12 cellular contexts compared by ENCODE assay signal in the genomic region with DNA sequence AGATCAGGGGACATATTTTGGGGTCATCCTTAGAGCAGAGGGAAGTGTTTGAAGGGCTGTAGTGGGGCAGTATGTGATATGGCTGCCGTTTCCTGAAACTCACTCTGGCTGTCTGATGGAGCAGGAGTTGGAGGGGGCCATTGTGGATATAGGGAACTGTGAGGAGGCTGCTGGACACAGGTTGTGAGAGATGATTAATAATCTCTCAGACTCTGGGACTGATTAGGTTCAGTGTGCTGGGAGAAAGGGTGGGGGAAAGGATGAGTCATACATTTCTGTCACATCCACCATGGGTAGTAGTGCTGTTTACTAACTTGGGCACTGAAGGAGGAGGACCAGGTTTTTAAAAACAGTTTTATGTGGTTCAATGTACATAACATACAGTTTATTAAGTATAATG. TPM values are rescaled to one million over a fixed set of nuclear protein-coding genes. Genes with fewer than 3 reads are reported as not detected.
DNase-seq lines count a peak whose midpoint lies in the region; ATAC-seq and TF ChIP-seq lines count a peak whose summit lies in the region.
"Had no signal": no experiment of that assay in that cellular context is flagged by ENCODE, and none has a peak within 500 bp of the region (broad histone marks: within the 10 kb centered on the region; RNA-seq: fewer than 3 reads in every experiment).

No MANE protein-coding gene starts in this region.

- no peak overlapping the region for H3K4me3 ChIP-seq in MG63
- H3K4me3 ChIP-seq in astrocyte of the spinal cord (ENCODE audit: low read depth, low read length): no peak overlapping the region
- no peak overlapping the region for H3K4me3 ChIP-seq in lower leg skin (ENCODE audit: low read depth, poor library complexity, severe bottlenecking)
- H3K4me3 ChIP-seq: lung had no signal

- in situ Hi-C loops in astrocyte of the spinal cord (cut with HindIII; ENCODE audit: low sequenced_read_pairs): no loop called here

- TF ChIP-seq POLR2A in GM18505 (IDR thresholded peaks at IDR 0.05; ENCODE audit: borderline replicate concordance, extremely low read depth, insufficient read depth, insufficient read length): no peak
- TF ChIP-seq POLR2A in lower leg skin (IDR thresholded peaks at IDR 0.05): no peak

- H3K9me3 ChIP-seq in MG63: no peaks in the 10 kb centered on the region

- no peaks in the 10 kb centered on the region for H3K36me3 ChIP-seq in MG63

- TF ChIP-seq CTCF in astrocyte of the spinal cord (IDR thresholded peaks at IDR 0.05; ENCODE audit: low read depth, low read length) (no peak), lower leg skin (IDR thresholded peaks at IDR 0.05) (no peak)

- DNase-seq in SIG-M5 treated with dmso at 0.1 percent for 504 hours (lab: John Stamatoyannopoulos, UW; ENCODE audit: unreplicated experiment): peak; percentile 29
- no peak for DNase-seq in SIG-M5 (lab: John Stamatoyannopoulos, UW)
- DNase-seq in MG63: peak; percentile 35
- DNase-seq in astrocyte of the spinal cord (ENCODE audit: low read depth, low spot score): peak; percentile 43
- peak; percentile 15 for DNase-seq in myocyte (ENCODE audit: low read depth)
- no peak for DNase-seq in lower leg skin (ENCODE audit: low spot score in 2 of 2)
- DNase-seq in NCI-H774 (lab: John Stamatoyannopoulos, UW): no peak
- DNase-seq: AML-193, H7, trophoblast cell had no signal

- intact Hi-C loops in lower leg skin (cut with DNase I; ENCODE audit: low total_unique reads): no loop called here

- 73 to 79% methylated on average over 1 of the region's 1 CpG for WGBS in lower leg skin, 2 donors

- no peak for ATAC-seq in GM18505 (IDR thresholded peaks at IDR 0.05; ENCODE audit: unreplicated experiment)

- H3K27me3 ChIP-seq in MG63: no peaks in the 10 kb centered on the region

RNA-seq across cellular contexts. Expression of a gene that starts 4.8 kb away (rescaled TPM):
- 12.5 and 23.3 TPM in 2 replicates for total RNA-seq in MG63 (2014; rRNA removed; shearing (Covaris generic); ENCODE audit: low replicate concordance)
- total RNA-seq in myocyte (4.2 and 5.0 TPM in 2 replicates), lower leg skin (1 to 10 TPM; 3.2 to 9.1 (median 6.2) TPM)
- 4.2 TPM for polyA plus RNA-seq in myocyte (2012)

RNA-seq across cellular contexts. Expression of a gene that starts 42.9 kb away (rescaled TPM):
- 82.9 and 98.7 TPM in 2 replicates for total RNA-seq in MG63 (2014; rRNA removed; shearing (Covaris generic); ENCODE audit: low replicate concordance)
- total RNA-seq in myocyte (68.7 and 78.2 TPM in 2 replicates), lower leg skin (10 to 100 TPM; 21.6 to 29.3 (median 24.9) TPM)
- 42.4 TPM for polyA plus RNA-seq in myocyte (2012)

Comparison
In these comparisons a context has a peak if more than half of its experiments do, and no peak if none do; other contexts are left out.
1. DNase-seq: peak in SIG-M5 treated with dmso at 0.1 percent for 504 hours (single experiment), MG63 (single experiment), astrocyte of the spinal cord (single experiment) and myocyte (single experiment); none in SIG-M5 (single experiment), lower leg skin (0 of 2) and NCI-H774 (single experiment).